9 cellular contexts compared by ENCODE assay signal in the genomic region with DNA sequence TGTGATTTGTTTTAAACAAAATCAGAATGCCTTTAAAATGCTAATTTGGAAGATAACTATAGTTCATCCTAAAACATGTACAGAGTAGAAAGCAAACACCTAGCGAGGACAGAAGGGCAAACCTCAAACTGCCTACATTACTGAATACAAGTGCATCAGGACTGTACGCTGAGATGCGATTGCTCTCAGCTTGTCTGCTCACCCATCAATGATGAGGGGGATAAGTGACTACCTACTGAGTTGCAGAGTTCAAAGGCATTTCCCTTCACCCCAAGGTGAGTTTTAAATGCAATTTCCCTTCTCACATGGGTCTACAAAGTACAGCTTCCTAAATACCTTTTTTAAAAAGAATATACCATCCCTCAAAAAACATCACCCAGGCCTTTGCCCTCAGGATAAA. TPM values are rescaled to one million over a fixed set of nuclear protein-coding genes. Genes with fewer than 3 reads are reported as not detected.
DNase-seq lines count a peak whose midpoint lies in the region; ATAC-seq, FAIRE-seq and TF ChIP-seq lines count a peak whose summit lies in the region.
"Had no signal": no experiment of that assay in that cellular context is flagged by ENCODE, and none has a peak within 500 bp of the region (broad histone marks: within the 10 kb centered on the region; RNA-seq: fewer than 3 reads in every experiment).

No MANE protein-coding gene starts in this region.

- H3K9me3 ChIP-seq in HCT116 (ENCODE audit: control insufficient read depth in 1 of 2, insufficient read depth in 1 of 2, low read depth in 1 of 2, low read length in 2 of 2) (no peaks in the 10 kb centered on the region), esophagus (ENCODE audit: control insufficient read depth in 2 of 2, insufficient read depth in 1 of 2, low read depth in 1 of 2, low read length in 1 of 2) (no peaks in the 10 kb centered on the region), small intestine (ENCODE audit: control insufficient read depth, low read depth) (no peaks in the 10 kb centered on the region)

- H4K20me1 ChIP-seq in HCT116 (ENCODE audit: insufficient read depth), result no peaks in the 10 kb centered on the region

- no peaks in the 10 kb centered on the region for H3K27me3 Mint-ChIP-seq in T-helper 2 cell treated with Interferon-gamma antibody and Interleukin-4, amounts not matched to agents 5 μg/mL and 100 μg/mL, for 36 hours (ENCODE audit: low read depth)

- POLR2A ChIA-PET in HCT116 (lab: Charles Lee), result interaction anchor here (0.9 to 4.7 kb wide), 11 partner anchors 17 to 321 kb away, joined by 3 to 23 read pairs (median 6); a partner anchor contains a TSS

- no TSS peak for BruUV-seq in HCT116 (replicated peaks; lab: Mats Ljungman, UMichigan)

- peaks cover 61% of the 10 kb centered on the region for H3K4me1 Mint-ChIP-seq in T-helper 2 cell treated with Interferon-gamma antibody and Interleukin-4, amounts not matched to agents 5 μg/mL and 100 μg/mL, for 36 hours (ENCODE audit: low read depth)

- ATAC-seq in HCT116, result 0 out of 2 replicates have a peak, but pooled peaks have one; percentile 25

- TF ChIP-seq RAD21 in HCT116 (IDR thresholded peaks at IDR 0.05; ENCODE audit: low read depth), result no peak

- no peaks in the 10 kb centered on the region for H3K27me3 ChIP-seq in HCT116 (ENCODE audit: insufficient read depth, low read length)
- H3K27me3 ChIP-seq in esophagus (ENCODE audit: control insufficient read depth in 1 of 2, insufficient read depth in 2 of 2, low read length in 2 of 2), result no peaks in the 10 kb centered on the region
- H3K27me3 ChIP-seq in small intestine (ENCODE audit: control insufficient read depth in 2 of 2, insufficient read depth in 2 of 2, low read length in 2 of 2), result no peaks in the 10 kb centered on the region

- H3K4me3 ChIP-seq in HCT116 (replicated peaks in 1 of 2; ENCODE audit: low read depth in 1 of 2, low read length in 2 of 2), result no peak overlapping the region
- H3K4me3 ChIP-seq in esophagus (ENCODE audit: low read depth in 1 of 2, low read length in 2 of 2), result no peak overlapping the region
- no peak overlapping the region for H3K4me3 ChIP-seq in small intestine (ENCODE audit: low read depth in 1 of 2, low read length in 2 of 2)

- WGBS in esophagus, 2 donors, result 87 to 95% methylated on average over 3 of the region's 3 CpGs
- WGBS in small intestine, 3 donors, result 78 to 82% (median 82%) methylated on average over 3 of the region's 3 CpGs

- no peak for DNase-seq in HCT116 (ENCODE audit: low read depth, low spot score)
- peak; percentile 40 for DNase-seq in T-helper 2 cell treated with Interferon-gamma antibody and Interleukin-4, amounts not matched to agents 5 μg/mL and 100 μg/mL, for 36 hours (ENCODE audit: low spot score)
- no peak for DNase-seq in small intestine
- no peak for DNase-seq in NCI-H187 (lab: John Stamatoyannopoulos, UW)
- no peak for DNase-seq in AML-193 (lab: John Stamatoyannopoulos, UW)
- no peak for DNase-seq in cerebellum (ENCODE audit: low spot score)
- no peak for DNase-seq in activated gamma-delta T cell treated with Interleukin-2 at 50 U/mL for 16 hours
- DNase-seq: NCI-H345 had no signal

- no peak overlapping the region for H2AFZ ChIP-seq in HCT116 (ENCODE audit: low read depth, low read length, poor library complexity, severe bottlenecking)

- TF ChIP-seq CTCF in HCT116 (IDR thresholded peaks at IDR 0.05 in 2 of 3, conservative IDR thresholded peaks at IDR 0.05 in 1 of 3; ENCODE audit: borderline replicate concordance in 1 of 3, insufficient read depth in 1 of 3, low read depth in 2 of 3, low read length in 2 of 3), result no peak

- peak overlapping the region; percentile 53 for H3K4me2 ChIP-seq in HCT116 (ENCODE audit: low read length)

- CTCF ChIA-PET in HCT116 (lab: Charles Lee), result no interaction called here

- no peak for FAIRE-seq in small intestine (lab: Jason Lieb, UNC)

- H3K4me3 Mint-ChIP-seq in T-helper 2 cell treated with Interferon-gamma antibody and Interleukin-4, amounts not matched to agents 5 μg/mL and 100 μg/mL, for 36 hours, result peak overlapping the region; percentile 69

- no peak for TF ChIP-seq POLR2A in HCT116 (IDR thresholded peaks at IDR 0.05; ENCODE audit: borderline replicate concordance, extremely low read depth, insufficient read depth, insufficient read length)

- no peaks in the 10 kb centered on the region for H3K9me2 ChIP-seq in HCT116 (ENCODE audit: insufficient read depth)

- no peaks in the 10 kb centered on the region for H3K36me3 ChIP-seq in HCT116 (ENCODE audit: control insufficient read depth in 1 of 2, insufficient read depth in 2 of 2, low read length in 2 of 2)
- no peaks in the 10 kb centered on the region for H3K36me3 ChIP-seq in esophagus (ENCODE audit: control insufficient read depth in 2 of 2, insufficient read depth in 2 of 2, low read length in 1 of 2)
- no peaks in the 10 kb centered on the region for H3K36me3 ChIP-seq in small intestine (ENCODE audit: control insufficient read depth in 2 of 2, insufficient read depth in 2 of 2, low read length in 2 of 2)

- H3K4me1 ChIP-seq in HCT116 (ENCODE audit: control insufficient read depth in 1 of 2, insufficient read depth in 2 of 2, low read length in 2 of 2) (peaks cover 75 to 91% of the 10 kb centered on the region in 2 experiments), esophagus (ENCODE audit: control insufficient read depth in 2 of 2, insufficient read depth in 2 of 2, low read length in 1 of 2) (peaks cover 2% of the 10 kb centered on the region in 2 donors), small intestine (ENCODE audit: control insufficient read depth in 2 of 2, insufficient read depth in 1 of 2, low read depth in 1 of 2, low read length in 1 of 2) (peaks cover 2 to 26% of the 10 kb centered on the region in 2 donors)

- intact Hi-C loops in HCT116 (cut with micrococcal nuclease), result loop anchor here (2.0 to 5.0 kb wide), 3 partner anchors 46 to 341 kb away; no protein-coding TSS in a partner anchor

- H3K27ac ChIP-seq in HCT116 (ENCODE audit: low read depth, low read length) (peak overlapping the region; percentile 98), esophagus (ENCODE audit: low read depth in 2 of 2, low read length in 1 of 2) (peak overlapping the region; percentile 29 to 74), small intestine (ENCODE audit: low read depth in 1 of 2, low read length in 1 of 2) (peak overlapping the region; percentile 70 to 80)

- peaks cover 11% of the 10 kb centered on the region; the same call in 1 of the 2 replicates for H3K79me2 ChIP-seq in HCT116 (ENCODE audit: insufficient read depth, low read length)

- RAD21 ChIA-PET in HCT116 (lab: Charles Lee; ENCODE audit: low non-redundant PET in 1 of 2, low total read pairs in 2 of 2, uncharacterized antibody in 2 of 2, unreplicated experiment in 2 of 2), result no interaction called here

- no peaks in the 10 kb centered on the region for H3K9me3 Mint-ChIP-seq in T-helper 2 cell treated with Interferon-gamma antibody and Interleukin-4, amounts not matched to agents 5 μg/mL and 100 μg/mL, for 36 hours

- H3K36me3 Mint-ChIP-seq in T-helper 2 cell treated with Interferon-gamma antibody and Interleukin-4, amounts not matched to agents 5 μg/mL and 100 μg/mL, for 36 hours (ENCODE audit: low read depth), result no peaks in the 10 kb centered on the region

- H3K9ac ChIP-seq in HCT116 (ENCODE audit: low read length), result peak overlapping the region; percentile 75

- H3K27ac Mint-ChIP-seq in T-helper 2 cell treated with Interferon-gamma antibody and Interleukin-4, amounts not matched to agents 5 μg/mL and 100 μg/mL, for 36 hours, result peak overlapping the region; percentile 94

TF ChIP-seq in HCT116, 20 proteins besides CTCF, POLR2A, EP300 and RAD21:
- TF ChIP-seq POLR2AphosphoS5 (IDR thresholded peaks at IDR 0.05; ENCODE audit: low read depth, low read length) (0 out of 2 replicates have a peak, but pooled peaks have one; percentile 30), SRF (IDR thresholded peaks at IDR 0.05; ENCODE audit: low read depth) (no peak), EGR1 (IDR thresholded peaks at IDR 0.05; ENCODE audit: low read depth) (no peak), FOSL1 (IDR thresholded peaks at IDR 0.05; ENCODE audit: low read depth) (no peak), EZH2phosphoT487 (IDR thresholded peaks at IDR 0.05; ENCODE audit: borderline replicate concordance) (no peak), SP1 (IDR thresholded peaks at IDR 0.05; ENCODE audit: low read depth) (no peak), CEBPB (IDR thresholded peaks at IDR 0.05; ENCODE audit: low read depth) (no peak)

RNA-seq across cellular contexts. Expression of a gene that starts 52.9 kb away (rescaled TPM):
- total RNA-seq in HCT116 (2021; ENCODE audit: unreplicated experiment) (231 TPM), cerebellum (20.3 TPM)
- polyA plus RNA-seq in HCT116 (2012), result 178 and 186 TPM in 2 replicates
- polyA plus RNA-seq in esophagus (10 to 100 TPM; 46.3 to 84.1 TPM), small intestine (10 to 100 TPM in 1 of 3 donors, 1 to 10 TPM in 1, under 1 TPM in 1; 0.22 to 10.7 (median 2.2) TPM)

Comparison
In these comparisons a context has a peak if more than half of its experiments do, and no peak if none do; other contexts are left out.
1. RNA of a gene that starts 52.9 kb away (total RNA-seq): 231 TPM in HCT116 (single experiment); 20.3 TPM in cerebellum (single experiment); every median in the first group is over 10 times any median in the second.
2. Peak in every context shown above with its lines, with median percentiles within 50 percentile points of each other: H3K27ac ChIP-seq.